8 cellular contexts compared by ENCODE assay signal in the genomic region with DNA sequence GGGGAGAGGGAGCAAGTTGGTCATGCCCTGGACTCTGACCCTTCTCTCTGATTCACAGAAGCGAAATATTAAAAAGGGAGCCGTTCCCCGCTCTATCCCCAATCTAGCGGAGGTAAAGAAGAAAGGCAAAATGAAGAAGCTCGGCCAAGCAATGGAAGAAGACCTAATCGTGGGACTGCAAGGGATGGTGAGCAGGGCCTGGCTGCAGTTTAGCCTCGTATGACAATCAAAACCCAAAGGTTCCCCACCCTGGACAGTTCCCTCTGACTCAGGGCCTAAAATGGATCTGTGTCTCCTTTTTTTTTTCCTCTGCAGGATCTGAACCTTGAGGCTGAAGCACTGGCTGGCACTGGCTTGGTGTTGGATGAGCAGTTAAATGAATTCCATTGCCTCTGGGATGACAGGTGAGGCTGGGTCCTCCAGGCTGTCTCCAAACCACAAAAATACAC. TPM values are rescaled to one million over a fixed set of nuclear protein-coding genes. Genes with fewer than 3 reads are reported as not detected.
DNase-seq lines count a peak whose midpoint lies in the region; ATAC-seq and TF ChIP-seq lines count a peak whose summit lies in the region.

No MANE protein-coding gene starts in this region.

- H3K4me1 ChIP-seq in BE2C, result no peaks in the 10 kb centered on the region

- H3K4me1 Mint-ChIP-seq in natural killer cell treated with Interleukin-12 subunit alpha and Interleukin-12 subunit beta and Interleukin-15 and Interleukin-18, amount 100 ng/mL, for 72 hours (ENCODE audit: low read depth in 2 of 2), result peaks cover 15 to 25% of the 10 kb centered on the region in 2 donors

- DNase-seq in BE2C, result no peak
- DNase-seq in MG63, result no peak
- no peak for DNase-seq in coronary artery (ENCODE audit: low spot score)
- no peak for DNase-seq in natural killer cell treated with Interleukin-12 subunit alpha and Interleukin-12 subunit beta and Interleukin-15 and Interleukin-18, amount 100 ng/mL, for 72 hours (ENCODE audit: low spot score)
- no peak for DNase-seq in KG1 (lab: John Stamatoyannopoulos, UW)
- no peak for DNase-seq in SHP77 treated with DMSO at 0.1 percent for 48 hours (lab: John Stamatoyannopoulos, UW)

- peaks cover 0 to 11% of the 10 kb centered on the region in 2 donors for H3K27me3 Mint-ChIP-seq in natural killer cell treated with Interleukin-12 subunit alpha and Interleukin-12 subunit beta and Interleukin-15 and Interleukin-18, amount 100 ng/mL, for 72 hours

- no peaks in the 10 kb centered on the region for H3K9me3 ChIP-seq in BE2C
- H3K9me3 ChIP-seq in MG63, result no peaks in the 10 kb centered on the region

- TF ChIP-seq CTCF in BE2C (IDR thresholded peaks at IDR 0.05; ENCODE audit: low read depth, low read length), result no peak
- no peak for TF ChIP-seq CTCF in coronary artery (IDR thresholded peaks at IDR 0.05)

- ATAC-seq in natural killer cell treated with Interleukin-12 subunit alpha and Interleukin-12 subunit beta and Interleukin-15 and Interleukin-18, amount 100 ng/mL, for 72 hours, result no peak
- ATAC-seq in HG03378 (IDR thresholded peaks at IDR 0.05; ENCODE audit: unreplicated experiment) (no peak), GM19328 (IDR thresholded peaks at IDR 0.05; ENCODE audit: unreplicated experiment) (no peak)

- no peaks in the 10 kb centered on the region for H3K9me3 Mint-ChIP-seq in natural killer cell treated with Interleukin-12 subunit alpha and Interleukin-12 subunit beta and Interleukin-15 and Interleukin-18, amount 100 ng/mL, for 72 hours

- H3K4me3 ChIP-seq in BE2C (ENCODE audit: low read depth, low read length) (peak overlapping the region; percentile 70), MG63 (peak overlapping the region; percentile 77), coronary artery (peak overlapping the region; percentile 76)

- H3K27ac ChIP-seq in coronary artery, result peak overlapping the region; percentile 69 to 99

- H3K27me3 ChIP-seq in BE2C, result no peaks in the 10 kb centered on the region
- H3K27me3 ChIP-seq in MG63, result no peaks in the 10 kb centered on the region

- H3K36me3 ChIP-seq in BE2C, result no peaks in the 10 kb centered on the region
- no peaks in the 10 kb centered on the region for H3K36me3 ChIP-seq in MG63

- H3K27ac Mint-ChIP-seq in natural killer cell treated with Interleukin-12 subunit alpha and Interleukin-12 subunit beta and Interleukin-15 and Interleukin-18, amount 100 ng/mL, for 72 hours, result peak overlapping the region; percentile 94 to 95

- peaks cover 6% of the 10 kb centered on the region for H3K36me3 Mint-ChIP-seq in natural killer cell treated with Interleukin-12 subunit alpha and Interleukin-12 subunit beta and Interleukin-15 and Interleukin-18, amount 100 ng/mL, for 72 hours

- H3K4me3 Mint-ChIP-seq in natural killer cell treated with Interleukin-12 subunit alpha and Interleukin-12 subunit beta and Interleukin-15 and Interleukin-18, amount 100 ng/mL, for 72 hours, result peak overlapping the region; percentile 96

RNA-seq across cellular contexts. Expression of a gene that starts 1.0 kb away (rescaled TPM):
- polyA plus RNA-seq in BE2C (2012; ENCODE audit: insufficient read depth, insufficient read length, low read depth), result 78.8 TPM
- total RNA-seq in MG63 (2014; rRNA removed; shearing (Covaris generic); ENCODE audit: low replicate concordance), result 16.1 and 46.1 TPM in 2 replicates
- 10 to 100 TPM; 66.0 to 71.5 TPM for total RNA-seq in natural killer cell treated with Interleukin-12 subunit alpha and Interleukin-12 subunit beta and Interleukin-15 and Interleukin-18, amount 100 ng/mL, for 72 hours

RNA-seq across cellular contexts. Expression of a gene that starts 16.4 kb away (rescaled TPM):
- polyA plus RNA-seq in BE2C (2012; ENCODE audit: insufficient read depth, insufficient read length, low read depth), result not detected
- not detected in 2 replicates for total RNA-seq in MG63 (2014; rRNA removed; shearing (Covaris generic); ENCODE audit: low replicate concordance)
- total RNA-seq in natural killer cell treated with Interleukin-12 subunit alpha and Interleukin-12 subunit beta and Interleukin-15 and Interleukin-18, amount 100 ng/mL, for 72 hours, result under 1 TPM in 1 of 2 donors, not detected in 1; 0.73 TPM

RNA-seq across cellular contexts. Expression of a gene that starts 23.5 kb away (rescaled TPM):
- not detected for polyA plus RNA-seq in BE2C (2012; ENCODE audit: insufficient read depth, insufficient read length, low read depth)
- total RNA-seq in MG63 (2014; rRNA removed; shearing (Covaris generic); ENCODE audit: low replicate concordance), result not detected in 2 replicates
- not detected for total RNA-seq in natural killer cell treated with Interleukin-12 subunit alpha and Interleukin-12 subunit beta and Interleukin-15 and Interleukin-18, amount 100 ng/mL, for 72 hours

RNA-seq across cellular contexts. Expression of a gene that starts 32.6 kb away (rescaled TPM):
- polyA plus RNA-seq in BE2C (2012; ENCODE audit: insufficient read depth, insufficient read length, low read depth), result 207 TPM
- 0.72 and 6.1 TPM in 2 replicates for total RNA-seq in MG63 (2014; rRNA removed; shearing (Covaris generic); ENCODE audit: low replicate concordance)
- total RNA-seq in natural killer cell treated with Interleukin-12 subunit alpha and Interleukin-12 subunit beta and Interleukin-15 and Interleukin-18, amount 100 ng/mL, for 72 hours, result under 1 TPM; 0.42 to 0.55 TPM

RNA-seq across cellular contexts. Expression of a gene that starts 41.3 kb away (rescaled TPM):
- not detected for polyA plus RNA-seq in BE2C (2012; ENCODE audit: insufficient read depth, insufficient read length, low read depth)
- not detected in 2 replicates for total RNA-seq in MG63 (2014; rRNA removed; shearing (Covaris generic); ENCODE audit: low replicate concordance)
- not detected for total RNA-seq in natural killer cell treated with Interleukin-12 subunit alpha and Interleukin-12 subunit beta and Interleukin-15 and Interleukin-18, amount 100 ng/mL, for 72 hours
